ENCODE assay signal across 14 cellular contexts in the genomic region with DNA sequence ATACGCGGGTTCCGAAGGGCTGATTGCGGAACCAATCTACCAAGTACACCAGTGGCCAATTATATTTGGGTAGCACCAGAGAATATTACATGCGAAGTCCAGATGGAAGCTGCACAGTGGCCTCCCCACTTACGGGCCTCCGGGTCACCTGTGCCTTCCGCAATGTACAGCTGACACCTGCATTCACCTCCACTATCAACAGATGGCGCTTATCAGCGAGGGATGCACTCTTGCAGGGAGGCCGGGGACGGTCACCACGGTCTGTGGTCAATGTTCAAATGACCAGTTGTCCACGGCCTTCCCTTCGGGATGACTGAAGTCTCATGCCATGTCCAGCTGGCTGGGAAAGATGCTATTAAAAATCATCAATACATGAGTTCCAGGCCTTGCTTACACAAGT. TPM values are rescaled to one million over a fixed set of nuclear protein-coding genes. Genes with fewer than 3 reads are reported as not detected.
DNase-seq lines count a peak whose midpoint lies in the region; ATAC-seq and TF ChIP-seq lines count a peak whose summit lies in the region.
"Had no signal": no experiment of that assay in that cellular context is flagged by ENCODE, and none has a peak within 500 bp of the region (broad histone marks: within the 10 kb centered on the region; RNA-seq: fewer than 3 reads in every experiment).

No MANE protein-coding gene starts in this region.

- no peaks in the 10 kb centered on the region for H4K20me1 ChIP-seq in OCI-LY7 (ENCODE audit: insufficient read depth, low read length)

- H3K27ac ChIP-seq in OCI-LY7 (ENCODE audit: low read depth, low read length, poor library complexity, severe bottlenecking) (no peak overlapping the region), thyroid gland (no peak overlapping the region), esophagus muscularis mucosa (replicated peaks in 1 of 4) (no peak overlapping the region)
- H3K27ac ChIP-seq: lower lobe of right lung had no signal

- TF ChIP-seq CTCF in OCI-LY7 (conservative IDR thresholded peaks at IDR 0.05; ENCODE audit: low read length) (peak; percentile 78), thyroid gland (IDR thresholded peaks at IDR 0.05) (peak in 4 of 6 experiments; percentile 1 to 34 (median 20)), esophagus muscularis mucosa (IDR thresholded peaks at IDR 0.05) (no peak)

- H3K36me3 ChIP-seq in OCI-LY7 (ENCODE audit: insufficient read depth, low read length): no peaks in the 10 kb centered on the region
- H3K36me3 ChIP-seq in thyroid gland: no peaks in the 10 kb centered on the region
- no peaks in the 10 kb centered on the region for H3K36me3 ChIP-seq in esophagus muscularis mucosa
- H3K36me3 ChIP-seq: HAP-1, lower lobe of right lung had no signal

- no peak for TF ChIP-seq EP300 in esophagus muscularis mucosa (IDR thresholded peaks at IDR 0.05)

- TF ChIP-seq POLR2A in thyroid gland (IDR thresholded peaks at IDR 0.05) (no peak), esophagus muscularis mucosa (IDR thresholded peaks at IDR 0.05; ENCODE audit: low read depth) (no peak)

- H3K4me1 ChIP-seq in OCI-LY7 (ENCODE audit: insufficient read depth, low read length, poor library complexity, severe bottlenecking) (no peaks in the 10 kb centered on the region), thyroid gland (no peaks in the 10 kb centered on the region), esophagus muscularis mucosa (no peaks in the 10 kb centered on the region)
- H3K4me1 ChIP-seq: HAP-1, lower lobe of right lung had no signal

- CTCF ChIA-PET in OCI-LY7 (lab: Charles Lee; ENCODE audit: unreplicated experiment): no interaction called here

- no peaks in the 10 kb centered on the region for H3K9me3 ChIP-seq in OCI-LY7 (ENCODE audit: low read length)
- no peaks in the 10 kb centered on the region for H3K9me3 ChIP-seq in thyroid gland
- H3K9me3 ChIP-seq in esophagus muscularis mucosa: no peaks in the 10 kb centered on the region
- H3K9me3 ChIP-seq: HAP-1, lower lobe of right lung had no signal

- no peak overlapping the region for H3K4me3 ChIP-seq in OCI-LY7 (ENCODE audit: low read depth, low read length, poor library complexity, severe bottlenecking)
- no peak overlapping the region for H3K4me3 ChIP-seq in thyroid gland (replicated peaks in 1 of 3)
- H3K4me3 ChIP-seq in esophagus muscularis mucosa: no peak overlapping the region
- H3K4me3 ChIP-seq: HAP-1, lower lobe of right lung had no signal

- no peaks in the 10 kb centered on the region for H3K27me3 ChIP-seq in thyroid gland
- peaks cover 0 to 36% (median 0%) of the 10 kb centered on the region in 4 donors for H3K27me3 ChIP-seq in esophagus muscularis mucosa

- peak; percentile 20 for DNase-seq in SHP77 treated with DMSO at 0.1 percent for 48 hours (lab: John Stamatoyannopoulos, UW)
- DNase-seq in SHP77 (lab: John Stamatoyannopoulos, UW): no peak
- peak; percentile 30 for DNase-seq in OCI-LY7 (ENCODE audit: low spot score)
- DNase-seq in iPS-NIHi7 (ENCODE audit: extremely low spot score): peak; percentile 69
- peak; percentile 21 to 33 for DNase-seq in thyroid gland
- DNase-seq in esophagus muscularis mucosa (ENCODE audit: extremely low spot score): no peak
- DNase-seq: activated CD8-positive, alpha-beta memory T cell treated with anti-CD3 and anti-CD28 coated beads for 24 hours; cortex of kidney; lower lobe of right lung; NCI-H524 treated with DMSO at 0.1 percent for 48 hours had no signal

- ATAC-seq in GM18517 (IDR thresholded peaks at IDR 0.05; ENCODE audit: unreplicated experiment) (no peak), GM21447 (IDR thresholded peaks at IDR 0.05; ENCODE audit: unreplicated experiment) (no peak)
- ATAC-seq: activated naive CD4-positive, alpha-beta T cell treated with anti-CD3 and anti-CD28 coated beads, Interleukin-2, amount 50 U/mL, for 72 hours; lower lobe of right lung had no signal

- no peaks in the 10 kb centered on the region for H3K9me2 ChIP-seq in OCI-LY7 (ENCODE audit: insufficient read depth, low read length)

- no peak overlapping the region for H3K4me2 ChIP-seq in OCI-LY7 (ENCODE audit: low read length)

- BruUV-seq in OCI-LY7 (replicated peaks; lab: Mats Ljungman, UMichigan): no TSS peak

- intact Hi-C loops in OCI-LY7 (cut with micrococcal nuclease; ENCODE audit: unreplicated experiment) (loop anchor here (1.0 kb wide), 1 partner anchor 72 kb away; no protein-coding TSS in a partner anchor), thyroid gland (cut with DNase I) (no loop called here), esophagus muscularis mucosa (cut with DNase I) (no loop called here)

- no peak overlapping the region for H2AFZ ChIP-seq in OCI-LY7 (ENCODE audit: low read length)

- WGBS in thyroid gland, 2 donors: 69 to 75% methylated on average over 12 to 15 of the region's 15 CpGs
- 96% methylated on average over 8 of the region's 15 CpGs for WGBS in esophagus muscularis mucosa

- POLR2A ChIA-PET in OCI-LY7 (lab: Charles Lee): no interaction called here

- H3K79me2 ChIP-seq in OCI-LY7 (ENCODE audit: insufficient read depth, low read depth, low read length): no peaks in the 10 kb centered on the region

RNA-seq across cellular contexts. Expression of gene SLIT1, which starts 47.6 kb away (rescaled TPM):
- total RNA-seq in OCI-LY7 (2014; rRNA removed; shearing (Covaris generic)): 0.10 and 0.13 TPM in 2 replicates
- 0.77 and 1.0 TPM in 2 replicates for total RNA-seq in OCI-LY7 (2022)
- under 1 TPM; under 0.01 to 0.78 (median 0.15) TPM for total RNA-seq in thyroid gland
- total RNA-seq in esophagus muscularis mucosa: under 1 TPM; 0.13 to 0.42 (median 0.31) TPM

Comparison
In these comparisons a context has a peak if more than half of its experiments do, and no peak if none do; other contexts are left out.
1. DNase-seq: peak in SHP77 treated with DMSO at 0.1 percent for 48 hours (single experiment), OCI-LY7 (single experiment), iPS-NIHi7 (single experiment) and thyroid gland (2 of 2); none in SHP77 (0 of 2) and esophagus muscularis mucosa (single experiment).
2. CTCF ChIP-seq: peak in OCI-LY7 (single experiment) and thyroid gland (4 of 6); none in esophagus muscularis mucosa (0 of 3).